In genomic region chr10:128776617-128777016, GRCh38 we compare ENCODE assay signal across 26 cellular contexts.
"Had no signal": no experiment of that assay in that cellular context is flagged by ENCODE, and none has a peak within 500 bp of the region (broad histone marks: within the 10 kb centered on the region; RNA-seq: fewer than 3 reads in every experiment).

No MANE protein-coding gene starts in this region.

- H3K27me3 Mint-ChIP-seq: activated CD4-positive, alpha-beta T cell treated with anti-CD3 and anti-CD28 coated beads, Interleukin-2, amount 10 ng/mL, durations not matched to agents 7 days and 5 days had no signal

- H3K9me3 ChIP-seq: adrenal gland, body of pancreas, SJCRH30 had no signal

- H3K27ac Mint-ChIP-seq: activated CD4-positive, alpha-beta T cell treated with anti-CD3 and anti-CD28 coated beads for 36 hours; activated CD4-positive, alpha-beta T cell treated with anti-CD3 and anti-CD28 coated beads, Interleukin-2, amount 10 ng/mL, durations not matched to agents 7 days and 5 days; activated CD8-positive, alpha-beta T cell treated with anti-CD3 and anti-CD28 coated beads, Interleukin-2, amount 10 ng/mL, durations not matched to agents 7 days and 5 days; activated naive CD4-positive, alpha-beta T cell treated with anti-CD3 and anti-CD28 coated beads for 36 hours; activated naive CD4-positive, alpha-beta T cell treated with anti-CD3 and anti-CD28 coated beads, Interleukin-2, amount 50 U/mL, for 72 hours; activated T-cell treated with anti-CD3 and anti-CD28 coated beads, Interleukin-2, amount 50 U/mL, for 24 hours had no signal

- H3K4me1 ChIP-seq: adrenal gland, body of pancreas, breast epithelium, SJCRH30 had no signal

- H3K4me3 ChIP-seq: adrenal gland, body of pancreas, breast epithelium, SJCRH30, SK-N-MC had no signal

- ATAC-seq: activated CD4-positive, alpha-beta T cell treated with anti-CD3 and anti-CD28 coated beads for 36 hours; activated CD4-positive, CD25-positive, alpha-beta regulatory T cell treated with anti-CD3 and anti-CD28 coated beads, Interleukin-2, amount 50 U/mL, for 24 hours; activated CD8-positive, alpha-beta T cell treated with anti-CD3 and anti-CD28 coated beads, Interleukin-2, amount 10 ng/mL, durations not matched to agents 7 days and 5 days; activated naive CD4-positive, alpha-beta T cell treated with anti-CD3 and anti-CD28 coated beads, Interleukin-2, amount 50 U/mL, for 72 hours; body of pancreas; Panc1 had no signal

- H3K4me1 Mint-ChIP-seq: activated CD4-positive, alpha-beta T cell treated with anti-CD3 and anti-CD28 coated beads for 36 hours; activated CD4-positive, alpha-beta T cell treated with anti-CD3 and anti-CD28 coated beads, Interleukin-2, amount 10 ng/mL, durations not matched to agents 7 days and 5 days had no signal

- H3K27ac ChIP-seq: adrenal gland, body of pancreas, breast epithelium, SJCRH30, SK-N-MC had no signal

- H3K36me3 ChIP-seq: adrenal gland, breast epithelium, SJCRH30 had no signal

- H3K27me3 ChIP-seq: adrenal gland, body of pancreas, breast epithelium, SJCRH30 had no signal

- DNase-seq: activated CD4-positive, alpha-beta T cell treated with anti-CD3 and anti-CD28 coated beads for 36 hours; activated CD4-positive, alpha-beta T cell treated with anti-CD3 and anti-CD28 coated beads, Interleukin-2, amount 10 ng/mL, durations not matched to agents 7 days and 5 days; activated CD4-positive, alpha-beta T cell treated with anti-CD3 and anti-CD28 coated beads, Interleukin-2, amount 50 U/mL, for 48 hours; activated CD8-positive, alpha-beta T cell treated with anti-CD3 and anti-CD28 coated beads, Interleukin-2, amount 10 ng/mL, durations not matched to agents 7 days and 5 days; activated gamma-delta T cell treated with Interleukin-2 at 50 U/mL for 16 hours; activated naive CD4-positive, alpha-beta T cell treated with anti-CD3 and anti-CD28 coated beads for 36 hours; activated T-cell treated with anti-CD3 and anti-CD28 coated beads, Interleukin-2, amount 50 U/mL, for 24 hours; adrenal gland; body of pancreas; MM.1S; MV-4-11; NCI-H1092; NCI-H1417; NCI-H146; NCI-H187 treated with DMSO at 0.1 percent for 48 hours; NCI-H2081; NCI-H345; NCI-H524 treated with DMSO at 0.1 percent for 48 hours; SHP77; SJCRH30; T1000 had no signal

- H3K36me3 Mint-ChIP-seq: activated naive CD4-positive, alpha-beta T cell treated with anti-CD3 and anti-CD28 coated beads, Interleukin-2, amount 50 U/mL, for 72 hours had no signal

- H3K4me3 Mint-ChIP-seq: activated CD4-positive, alpha-beta T cell treated with anti-CD3 and anti-CD28 coated beads for 36 hours; activated CD4-positive, alpha-beta T cell treated with anti-CD3 and anti-CD28 coated beads, Interleukin-2, amount 10 ng/mL, durations not matched to agents 7 days and 5 days; activated CD8-positive, alpha-beta T cell treated with anti-CD3 and anti-CD28 coated beads, Interleukin-2, amount 10 ng/mL, durations not matched to agents 7 days and 5 days; activated naive CD4-positive, alpha-beta T cell treated with anti-CD3 and anti-CD28 coated beads for 36 hours; activated T-cell treated with anti-CD3 and anti-CD28 coated beads, Interleukin-2, amount 50 U/mL, for 24 hours had no signal

- H3K9me3 Mint-ChIP-seq: activated CD4-positive, alpha-beta T cell treated with anti-CD3 and anti-CD28 coated beads, Interleukin-2, amount 10 ng/mL, durations not matched to agents 7 days and 5 days; activated T-cell treated with anti-CD3 and anti-CD28 coated beads, Interleukin-2, amount 50 U/mL, for 24 hours had no signal
